Comparison of ENCODE assay signal across 29 cellular contexts in genomic region chr11:109604506-109604905, GRCh38.
DNase-seq lines count a peak whose midpoint lies in the region; ATAC-seq, FAIRE-seq and TF ChIP-seq lines count a peak whose summit lies in the region.
"Had no signal": no experiment of that assay in that cellular context is flagged by ENCODE, and none has a peak within 500 bp of the region (broad histone marks: within the 10 kb centered on the region; RNA-seq: fewer than 3 reads in every experiment).

No MANE protein-coding gene starts in this region.

- DNase-seq in A673 (ENCODE audit: low spot score) (peak; percentile 19), MG63 (peak; percentile 37), bronchial epithelial cell (ENCODE audit: low read depth) (peak; percentile 29), iris pigment epithelial cell (ENCODE audit: low read depth) (peak; percentile 2), D341Med (ENCODE audit: low spot score) (no peak), suprapubic skin (ENCODE audit: low spot score in 2 of 2) (no peak)
- no peak for DNase-seq in activated T-cell treated with anti-CD3 and anti-CD28 coated beads, Interleukin-2, amount 50 U/mL, for 1 hour
- DNase-seq: activated CD4-positive, CD25-positive, alpha-beta regulatory T cell; activated CD8-positive, alpha-beta memory T cell treated with anti-CD3 and anti-CD28 coated beads, Interleukin-2, amount 10 ng/mL, durations not matched to agents 7 days and 5 days; anterior cingulate cortex; CD8-positive, alpha-beta T cell; DMS153; dorsolateral prefrontal cortex; GDM1; IMR-90; NCI-H1092 treated with DMSO at 0.1 percent for 48 hours; NCI-H187 treated with DMSO at 0.1 percent for 48 hours; NCI-H748 treated with DMSO at 0.1 percent for 48 hours; stimulated activated naive CD4-positive, alpha-beta T cell; T-cell; uterus had no signal

- no TSS peak for BruUV-seq in A673 (replicated peaks; lab: Mats Ljungman, UMichigan)

- TF ChIP-seq EP300 in suprapubic skin (IDR thresholded peaks at IDR 0.05) = no peak

- no peak for TF ChIP-seq POLR2A in suprapubic skin (IDR thresholded peaks at IDR 0.05)

- CTCF ChIA-PET in A673 (lab: Charles Lee) = no interaction called here

- intact Hi-C loops in A673 (cut with micrococcal nuclease; ENCODE audit: unreplicated experiment) = no loop called here

- no peak overlapping the region for H3K27ac ChIP-seq in A673 (ENCODE audit: low read depth, low read length, poor library complexity, severe bottlenecking)
- H3K27ac ChIP-seq in suprapubic skin = no peak overlapping the region
- H3K27ac ChIP-seq: neural progenitor cell, SJCRH30, thoracic aorta, uterus had no signal

- H3K9me3 ChIP-seq in A673 (ENCODE audit: low read depth, low read length, poor library complexity, severe bottlenecking) (no peaks in the 10 kb centered on the region), MG63 (no peaks in the 10 kb centered on the region), suprapubic skin (no peaks in the 10 kb centered on the region)
- H3K9me3 ChIP-seq: SJCRH30, thoracic aorta, uterus had no signal

- no peak for FAIRE-seq in bronchial epithelial cell (lab: Jason Lieb, UNC)
- FAIRE-seq: A204.1, frontal cortex, H54 had no signal

- no peak for ATAC-seq in HG03439 (IDR thresholded peaks at IDR 0.05; ENCODE audit: unreplicated experiment)
- ATAC-seq: activated CD8-positive, alpha-beta memory T cell treated with anti-CD3 and anti-CD28 coated beads, Interleukin-2, amount 10 ng/mL, durations not matched to agents 7 days and 5 days; CD8-positive, alpha-beta T cell; sciatic nerve; T-cell had no signal

- H3K36me3 ChIP-seq in A673 (ENCODE audit: insufficient read depth, low read length, poor library complexity, severe bottlenecking) (no peaks in the 10 kb centered on the region), MG63 (no peaks in the 10 kb centered on the region), bronchial epithelial cell (ENCODE audit: control insufficient read depth, insufficient read depth, low read length) (no peaks in the 10 kb centered on the region), suprapubic skin (no peaks in the 10 kb centered on the region)
- H3K36me3 ChIP-seq: neural progenitor cell, SJCRH30, thoracic aorta, uterus had no signal

- POLR2A ChIA-PET in A673 (lab: Charles Lee; ENCODE audit: low non-redundant PET) = interaction anchor here (0.6 kb wide), 1 partner anchor 1358 kb away, joined by 3 read pairs; no protein-coding TSS in a partner anchor

- H3K27me3 ChIP-seq in A673 (replicated peaks; ENCODE audit: insufficient read depth, low read depth, low read length, poor library complexity) = peaks cover 5% of the 10 kb centered on the region
- no peaks in the 10 kb centered on the region for H3K27me3 ChIP-seq in MG63
- no peaks in the 10 kb centered on the region for H3K27me3 ChIP-seq in bronchial epithelial cell (ENCODE audit: control insufficient read depth, insufficient read depth, low read length)
- no peaks in the 10 kb centered on the region for H3K27me3 ChIP-seq in suprapubic skin
- H3K27me3 ChIP-seq: dorsolateral prefrontal cortex, neural progenitor cell, SJCRH30, uterus had no signal

- TF ChIP-seq CTCF in A673 (conservative IDR thresholded peaks at IDR 0.05; ENCODE audit: low read depth, low read length) (no peak), bronchial epithelial cell (IDR thresholded peaks at IDR 0.05; ENCODE audit: insufficient read depth, low read length, severe bottlenecking) (no peak), suprapubic skin (IDR thresholded peaks at IDR 0.05) (no peak)

- WGBS in suprapubic skin = 31% methylated on average over 2 of the region's 2 CpGs

- peaks cover 3% of the 10 kb centered on the region for H3K4me1 ChIP-seq in A673 (ENCODE audit: insufficient read depth, low read length, poor library complexity, severe bottlenecking)
- peaks cover 12% of the 10 kb centered on the region for H3K4me1 ChIP-seq in suprapubic skin
- H3K4me1 ChIP-seq: neural progenitor cell, SJCRH30, uterus had no signal

- no peak overlapping the region for H3K4me3 ChIP-seq in A673 (ENCODE audit: low read depth, low read length, poor library complexity, severe bottlenecking)
- no peak overlapping the region for H3K4me3 ChIP-seq in MG63
- H3K4me3 ChIP-seq in bronchial epithelial cell (ENCODE audit: low read depth, low read length) = no peak overlapping the region
- no peak overlapping the region for H3K4me3 ChIP-seq in suprapubic skin
- H3K4me3 ChIP-seq: dorsolateral prefrontal cortex, neural progenitor cell, SJCRH30, thoracic aorta, uterus had no signal

Comparison
In these comparisons a context has a peak if more than half of its experiments do, and no peak if none do; other contexts are left out.
1. DNase-seq: peak in A673 (single experiment), MG63 (single experiment), bronchial epithelial cell (single experiment) and iris pigment epithelial cell (single experiment); none in activated T-cell treated with anti-CD3 and anti-CD28 coated beads, Interleukin-2, amount 50 U/mL, for 1 hour (single experiment), D341Med (single experiment) and suprapubic skin (0 of 2).